31 cellular contexts compared by ENCODE assay signal in genomic region chrX:11407331-11408110, GRCh38.
DNase-seq lines count a peak whose midpoint lies in the region; ATAC-seq, FAIRE-seq and TF ChIP-seq lines count a peak whose summit lies in the region.
"Had no signal": no experiment of that assay in that cellular context is flagged by ENCODE, and none has a peak within 500 bp of the region (broad histone marks: within the 10 kb centered on the region; RNA-seq: fewer than 3 reads in every experiment).

No MANE protein-coding gene starts in this region.

- H3K4me1 Mint-ChIP-seq in activated CD4-positive, alpha-beta T cell treated with anti-CD3 and anti-CD28 coated beads, Interleukin-2, amount 10 ng/mL, durations not matched to agents 24 days and 14 days = no peaks in the 10 kb centered on the region
- H3K4me1 Mint-ChIP-seq: immature natural killer cell, neural progenitor cell had no signal

- H3K27ac Mint-ChIP-seq in activated CD4-positive, alpha-beta T cell treated with anti-CD3 and anti-CD28 coated beads, Interleukin-2, amount 10 ng/mL, durations not matched to agents 24 days and 14 days = no peak overlapping the region
- H3K27ac Mint-ChIP-seq: activated CD8-positive, alpha-beta T cell treated with anti-CD3 and anti-CD28 coated beads, Interleukin-2, amount 10 ng/mL, durations not matched to agents 7 days and 5 days; activated naive CD4-positive, alpha-beta T cell treated with anti-CD3 and anti-CD28 coated beads, Interleukin-2, amount 50 U/mL, for 72 hours; immature natural killer cell; neural progenitor cell; progenitor cell of endocrine pancreas had no signal

- no peak for FAIRE-seq in GM12891 (lab: Jason Lieb, UNC)
- FAIRE-seq: HTR-8/SVneo had no signal

- TF ChIP-seq POLR2A in GM12891 (IDR thresholded peaks at IDR 0.05; ENCODE audit: low read depth, low read length) = no peak

- ATAC-seq in stimulated activated naive CD8-positive, alpha-beta T cell treated with anti-CD3 and anti-CD28 coated beads, Interleukin-15, Interleukin-2, amounts not matched to agents 100 U/mL and 50 U/mL, for 24 hours = no peak
- ATAC-seq: activated CD8-positive, alpha-beta T cell treated with anti-CD3 and anti-CD28 coated beads, Interleukin-2, amount 10 ng/mL, durations not matched to agents 7 days and 5 days; activated naive CD4-positive, alpha-beta T cell treated with anti-CD3 and anti-CD28 coated beads, Interleukin-2, amount 50 U/mL, for 72 hours had no signal

- no peaks in the 10 kb centered on the region for H3K9me3 Mint-ChIP-seq in activated CD4-positive, alpha-beta T cell treated with anti-CD3 and anti-CD28 coated beads, Interleukin-2, amount 10 ng/mL, durations not matched to agents 24 days and 14 days
- H3K9me3 Mint-ChIP-seq: activated naive CD4-positive, alpha-beta T cell treated with anti-CD3 and anti-CD28 coated beads, Interleukin-2, amount 50 U/mL, for 72 hours; neural progenitor cell had no signal

- H3K36me3 Mint-ChIP-seq in activated CD4-positive, alpha-beta T cell treated with anti-CD3 and anti-CD28 coated beads, Interleukin-2, amount 10 ng/mL, durations not matched to agents 24 days and 14 days (ENCODE audit: low read depth) = no peaks in the 10 kb centered on the region
- H3K36me3 Mint-ChIP-seq: activated naive CD4-positive, alpha-beta T cell treated with anti-CD3 and anti-CD28 coated beads, Interleukin-2, amount 50 U/mL, for 72 hours; immature natural killer cell; neural progenitor cell had no signal

- H3K27me3 Mint-ChIP-seq in activated CD4-positive, alpha-beta T cell treated with anti-CD3 and anti-CD28 coated beads, Interleukin-2, amount 10 ng/mL, durations not matched to agents 24 days and 14 days = no peaks in the 10 kb centered on the region
- H3K27me3 Mint-ChIP-seq: progenitor cell of endocrine pancreas had no signal

- H3K4me3 ChIP-seq in fibroblast of the aortic adventitia (ENCODE audit: low read depth, low read length) = no peak overlapping the region
- H3K4me3 ChIP-seq: esophagus squamous epithelium, neural progenitor cell, Peyer's patch, sigmoid colon, thoracic aorta, uterus had no signal

- no peak overlapping the region for H3K4me3 Mint-ChIP-seq in activated CD4-positive, alpha-beta T cell treated with anti-CD3 and anti-CD28 coated beads, Interleukin-2, amount 10 ng/mL, durations not matched to agents 24 days and 14 days
- H3K4me3 Mint-ChIP-seq: activated CD8-positive, alpha-beta T cell treated with anti-CD3 and anti-CD28 coated beads, Interleukin-2, amount 10 ng/mL, durations not matched to agents 7 days and 5 days; immature natural killer cell; neural progenitor cell had no signal

- no peak for TF ChIP-seq CTCF in fibroblast of the aortic adventitia (IDR thresholded peaks at IDR 0.05; ENCODE audit: insufficient read depth, low read length)

- intact Hi-C loops in activated CD4-positive, alpha-beta T cell treated with anti-CD3 and anti-CD28 coated beads, Interleukin-2, amount 10 ng/mL, durations not matched to agents 24 days and 14 days (cut with micrococcal nuclease) = no loop called here

- DNase-seq in A172 (ENCODE audit: low spot score) (peak; percentile 9), GM12891 (ENCODE audit: insufficient read length, low spot score) (no peak), OCI-M1 (lab: John Stamatoyannopoulos, UW) (peak; percentile 75), fibroblast of the aortic adventitia (ENCODE audit: low read depth) (peak; percentile 59), superior temporal gyrus (ENCODE audit: extremely low spot score) (no peak), foreskin melanocyte (no peak)
- DNase-seq in stimulated activated naive CD8-positive, alpha-beta T cell treated with anti-CD3 and anti-CD28 coated beads, Interleukin-15, Interleukin-2, amounts not matched to agents 100 U/mL and 50 U/mL, for 24 hours = no peak
- no peak for DNase-seq in activated CD4-positive, alpha-beta T cell treated with anti-CD3 and anti-CD28 coated beads, Interleukin-2, amount 10 ng/mL, durations not matched to agents 24 days and 14 days
- DNase-seq: activated CD4-positive, CD25-positive, alpha-beta regulatory T cell treated with anti-CD3 and anti-CD28 coated beads, Interleukin-2, amount 50 U/mL, for 72 hours; activated CD8-positive, alpha-beta T cell treated with anti-CD3 and anti-CD28 coated beads, Interleukin-2, amount 10 ng/mL, durations not matched to agents 7 days and 5 days; aorta; Caco-2; DMS79; esophagus squamous epithelium; hypothalamus; immature natural killer cell; NCI-H1694; NCI-H2171 treated with DMSO at 0.1 percent for 48 hours; NCI-H524; NK-92 treated with Interleukin-12 subunit alpha and Interleukin-12 subunit beta, amount 100 ng/mL, for 24 hours; Peyer's patch; SIG-M5; sigmoid colon; stimulated activated CD4-positive, alpha-beta T cell treated with anti-CD3 and anti-CD28 coated beads, Interleukin-15, amount 100 ng/mL, for 24 hours; stimulated activated naive CD4-positive, alpha-beta T cell; uterus had no signal

TF ChIP-seq in GM12891, 5 proteins besides CTCF, POLR2A, EP300 and RAD21:
- TF ChIP-seq SPI1 (IDR thresholded peaks at IDR 0.05; ENCODE audit: low read depth, low read length) = peak; percentile 77
- no peak for TF ChIP-seq POLR2AphosphoS5 (IDR thresholded peaks at IDR 0.05; ENCODE audit: low read depth, low read length)

Comparison
In these comparisons a context has a peak if more than half of its experiments do, and no peak if none do; other contexts are left out.
1. DNase-seq: peak in A172 (single experiment), OCI-M1 (single experiment) and fibroblast of the aortic adventitia (single experiment); none in GM12891 (single experiment), stimulated activated naive CD8-positive, alpha-beta T cell treated with anti-CD3 and anti-CD28 coated beads, Interleukin-15, Interleukin-2, amounts not matched to agents 100 U/mL and 50 U/mL, for 24 hours (single experiment), activated CD4-positive, alpha-beta T cell treated with anti-CD3 and anti-CD28 coated beads, Interleukin-2, amount 10 ng/mL, durations not matched to agents 24 days and 14 days (single experiment), superior temporal gyrus (single experiment) and foreskin melanocyte (single experiment).